Comparison of ENCODE assay signal across 1 cellular context in the genomic region with DNA sequence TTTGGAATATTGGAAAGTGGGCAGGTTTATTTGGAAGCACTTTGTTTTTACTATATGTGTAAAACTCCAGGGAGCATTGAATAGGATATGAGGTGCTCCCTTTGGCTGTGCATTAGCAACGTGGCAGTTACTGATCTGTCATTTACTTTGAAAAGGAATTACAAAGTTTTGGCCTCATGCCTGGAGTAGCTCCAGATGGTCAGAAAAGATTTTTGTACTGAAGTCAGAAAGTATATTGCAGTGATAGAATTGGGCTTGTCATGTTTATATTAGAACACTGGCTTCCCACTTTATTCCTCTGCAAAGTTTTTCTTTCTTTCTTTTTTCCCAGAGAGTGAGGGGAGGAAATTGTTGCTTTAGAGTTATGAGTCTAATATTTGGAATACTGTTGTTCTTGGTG.
TF ChIP-seq lines count a peak whose summit lies in the region.

No MANE protein-coding gene starts in this region.

TF ChIP-seq in SK-N-SH, 30 proteins besides CTCF, POLR2A, EP300 and RAD21 (continued from another document):
- TF ChIP-seq, protein P1, sequence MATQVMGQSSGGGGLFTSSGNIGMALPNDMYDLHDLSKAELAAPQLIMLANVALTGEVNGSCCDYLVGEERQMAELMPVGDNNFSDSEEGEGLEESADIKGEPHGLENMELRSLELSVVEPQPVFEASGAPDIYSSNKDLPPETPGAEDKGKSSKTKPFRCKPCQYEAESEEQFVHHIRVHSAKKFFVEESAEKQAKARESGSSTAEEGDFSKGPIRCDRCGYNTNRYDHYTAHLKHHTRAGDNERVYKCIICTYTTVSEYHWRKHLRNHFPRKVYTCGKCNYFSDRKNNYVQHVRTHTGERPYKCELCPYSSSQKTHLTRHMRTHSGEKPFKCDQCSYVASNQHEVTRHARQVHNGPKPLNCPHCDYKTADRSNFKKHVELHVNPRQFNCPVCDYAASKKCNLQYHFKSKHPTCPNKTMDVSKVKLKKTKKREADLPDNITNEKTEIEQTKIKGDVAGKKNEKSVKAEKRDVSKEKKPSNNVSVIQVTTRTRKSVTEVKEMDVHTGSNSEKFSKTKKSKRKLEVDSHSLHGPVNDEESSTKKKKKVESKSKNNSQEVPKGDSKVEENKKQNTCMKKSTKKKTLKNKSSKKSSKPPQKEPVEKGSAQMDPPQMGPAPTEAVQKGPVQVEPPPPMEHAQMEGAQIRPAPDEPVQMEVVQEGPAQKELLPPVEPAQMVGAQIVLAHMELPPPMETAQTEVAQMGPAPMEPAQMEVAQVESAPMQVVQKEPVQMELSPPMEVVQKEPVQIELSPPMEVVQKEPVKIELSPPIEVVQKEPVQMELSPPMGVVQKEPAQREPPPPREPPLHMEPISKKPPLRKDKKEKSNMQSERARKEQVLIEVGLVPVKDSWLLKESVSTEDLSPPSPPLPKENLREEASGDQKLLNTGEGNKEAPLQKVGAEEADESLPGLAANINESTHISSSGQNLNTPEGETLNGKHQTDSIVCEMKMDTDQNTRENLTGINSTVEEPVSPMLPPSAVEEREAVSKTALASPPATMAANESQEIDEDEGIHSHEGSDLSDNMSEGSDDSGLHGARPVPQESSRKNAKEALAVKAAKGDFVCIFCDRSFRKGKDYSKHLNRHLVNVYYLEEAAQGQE (IDR thresholded peaks at IDR 0.05; ENCODE audit: low read depth, low read length) = no peak
- peak; percentile 41; the same call in 1 of the 2 replicates for TF ChIP-seq TCF12 (IDR thresholded peaks at IDR 0.05)
- TF ChIP-seq, protein P2, sequence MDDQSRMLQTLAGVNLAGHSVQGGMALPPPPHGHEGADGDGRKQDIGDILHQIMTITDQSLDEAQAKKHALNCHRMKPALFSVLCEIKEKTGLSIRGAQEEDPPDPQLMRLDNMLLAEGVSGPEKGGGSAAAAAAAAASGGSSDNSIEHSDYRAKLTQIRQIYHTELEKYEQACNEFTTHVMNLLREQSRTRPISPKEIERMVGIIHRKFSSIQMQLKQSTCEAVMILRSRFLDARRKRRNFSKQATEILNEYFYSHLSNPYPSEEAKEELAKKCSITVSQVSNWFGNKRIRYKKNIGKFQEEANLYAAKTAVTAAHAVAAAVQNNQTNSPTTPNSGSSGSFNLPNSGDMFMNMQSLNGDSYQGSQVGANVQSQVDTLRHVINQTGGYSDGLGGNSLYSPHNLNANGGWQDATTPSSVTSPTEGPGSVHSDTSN (IDR thresholded peaks at IDR 0.05) = peak; percentile 64
- TF ChIP-seq FOXJ3 (CRISPR knock-in tag; IDR thresholded peaks at IDR 0.05) = no peak
- TF ChIP-seq, protein P3, sequence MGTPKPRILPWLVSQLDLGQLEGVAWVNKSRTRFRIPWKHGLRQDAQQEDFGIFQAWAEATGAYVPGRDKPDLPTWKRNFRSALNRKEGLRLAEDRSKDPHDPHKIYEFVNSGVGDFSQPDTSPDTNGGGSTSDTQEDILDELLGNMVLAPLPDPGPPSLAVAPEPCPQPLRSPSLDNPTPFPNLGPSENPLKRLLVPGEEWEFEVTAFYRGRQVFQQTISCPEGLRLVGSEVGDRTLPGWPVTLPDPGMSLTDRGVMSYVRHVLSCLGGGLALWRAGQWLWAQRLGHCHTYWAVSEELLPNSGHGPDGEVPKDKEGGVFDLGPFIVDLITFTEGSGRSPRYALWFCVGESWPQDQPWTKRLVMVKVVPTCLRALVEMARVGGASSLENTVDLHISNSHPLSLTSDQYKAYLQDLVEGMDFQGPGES (IDR thresholded peaks at IDR 0.05; ENCODE audit: low read depth, low read length) = no peak
- TF ChIP-seq TEAD4 (IDR thresholded peaks at IDR 0.05; ENCODE audit: borderline replicate concordance, insufficient read depth) = no peak
- no peak for TF ChIP-seq RFX5 (IDR thresholded peaks at IDR 0.05; ENCODE audit: low read length)
